ENCODE assay signal across 14 cellular contexts in the genomic region with DNA sequence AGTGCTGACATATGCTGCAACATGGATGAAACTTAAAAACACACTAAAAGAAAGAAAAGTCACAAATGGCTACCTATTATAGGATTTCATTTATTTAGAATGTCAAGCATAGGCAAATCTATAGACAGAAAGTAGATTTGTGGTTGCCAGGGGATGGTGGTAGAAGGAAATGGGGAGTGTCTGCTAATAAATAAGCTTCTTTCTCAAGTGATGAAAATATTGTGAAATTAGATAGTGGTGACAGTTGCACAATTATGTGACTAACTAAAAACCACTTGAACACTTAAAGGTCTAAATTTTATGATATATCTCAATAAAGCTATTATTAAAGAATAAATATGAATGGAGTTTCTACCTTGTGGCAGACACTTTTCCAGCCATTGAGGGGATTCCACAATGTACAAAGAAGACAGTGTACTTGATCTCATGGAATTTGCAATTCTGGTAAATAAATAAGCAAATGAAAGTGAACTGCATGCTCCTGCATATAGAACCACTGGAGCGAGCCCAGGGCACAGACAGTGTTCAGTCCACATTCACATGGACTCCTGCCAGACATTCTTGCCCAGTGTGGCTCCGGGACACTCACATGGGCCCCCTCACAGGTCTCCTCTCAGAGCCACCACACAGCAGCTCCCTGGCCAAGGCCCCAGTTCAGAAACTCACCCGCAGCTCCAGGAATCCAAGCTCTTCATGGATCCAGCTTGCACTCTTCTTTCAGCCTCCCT.
"Had no signal": no experiment of that assay in that cellular context is flagged by ENCODE, and none has a peak within 500 bp of the region (broad histone marks: within the 10 kb centered on the region; RNA-seq: fewer than 3 reads in every experiment).

No MANE protein-coding gene starts in this region.

- H3K4me1 Mint-ChIP-seq: activated CD4-positive, alpha-beta T cell treated with anti-CD3 and anti-CD28 coated beads, Interleukin-2, amount 10 ng/mL, durations not matched to agents 7 days and 5 days; naive thymus-derived CD8-positive, alpha-beta T cell had no signal

- DNase-seq: activated CD4-positive, alpha-beta T cell treated with anti-CD3 and anti-CD28 coated beads, Interleukin-2, amount 10 ng/mL, durations not matched to agents 7 days and 5 days; activated CD4-positive, CD25-positive, alpha-beta regulatory T cell; activated naive CD4-positive, alpha-beta T cell treated with anti-CD3 and anti-CD28 coated beads, Interleukin-2, amount 50 U/mL, for 16 hours; adrenal gland; dermis blood vessel endothelial cell; mucosa of descending colon; naive thymus-derived CD8-positive, alpha-beta T cell; stimulated activated CD4-positive, alpha-beta T cell treated with anti-CD3 and anti-CD28 coated beads, Interleukin-4, amount 100 ng/mL, for 1 hour; stimulated activated CD8-positive, alpha-beta memory T cell treated with anti-CD3 and anti-CD28 coated beads, Interleukin-4, amount 100 ng/mL, for 48 hours; stimulated activated naive CD8-positive, alpha-beta T cell treated with anti-CD3 and anti-CD28 coated beads, Interleukin-15, Interleukin-2, amounts not matched to agents 100 U/mL and 50 U/mL, for 24 hours; T-helper 17 cell had no signal

- H3K36me3 Mint-ChIP-seq: brain, type B pancreatic cell had no signal

- ATAC-seq: mucosa of descending colon; naive thymus-derived CD8-positive, alpha-beta T cell; stimulated activated naive CD8-positive, alpha-beta T cell treated with anti-CD3 and anti-CD28 coated beads, Interleukin-15, Interleukin-2, amounts not matched to agents 100 U/mL and 50 U/mL, for 24 hours; T-helper 17 cell had no signal

- H3K4me3 Mint-ChIP-seq: activated CD4-positive, alpha-beta T cell treated with anti-CD3 and anti-CD28 coated beads, Interleukin-2, amount 10 ng/mL, durations not matched to agents 7 days and 5 days; brain; naive thymus-derived CD8-positive, alpha-beta T cell; T-helper 17 cell; type B pancreatic cell had no signal

- H3K27ac Mint-ChIP-seq: activated CD4-positive, alpha-beta T cell treated with anti-CD3 and anti-CD28 coated beads, Interleukin-2, amount 10 ng/mL, durations not matched to agents 7 days and 5 days; activated T-helper 2 cell treated with anti-CD3 and anti-CD28 coated beads, Interferon-gamma antibody, Interleukin-2, Interleukin-4, amounts not matched to agents 10 μg/mL and 5 μg/mL and 100 μg/mL, durations not matched to agents 14 hours and 24 hours and 36 hours; brain; naive thymus-derived CD8-positive, alpha-beta T cell; T-helper 17 cell; type B pancreatic cell had no signal
